ENCODE assay signal across 24 cellular contexts in the genomic region with DNA sequence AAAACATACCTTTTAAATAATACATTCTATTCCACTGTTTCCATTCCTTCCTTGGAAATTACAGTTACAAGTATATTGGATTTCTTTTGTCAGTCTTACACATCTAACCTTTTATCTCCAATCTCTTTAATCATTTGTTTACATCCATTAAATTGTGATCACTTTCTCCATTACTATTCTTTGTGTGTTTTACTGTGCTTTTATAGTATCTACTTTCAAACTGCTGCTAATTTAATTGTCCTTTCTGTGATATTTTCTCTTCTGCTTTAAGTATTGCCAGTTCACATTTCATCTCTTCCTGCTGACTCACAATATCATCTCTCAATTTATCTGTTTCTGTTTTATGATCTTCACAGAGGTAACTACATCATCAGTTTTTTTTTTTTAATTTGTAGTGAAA. TPM values are rescaled to one million over a fixed set of nuclear protein-coding genes. Genes with fewer than 3 reads are reported as not detected.
DNase-seq lines count a peak whose midpoint lies in the region; ATAC-seq, FAIRE-seq and TF ChIP-seq lines count a peak whose summit lies in the region.
"Had no signal": no experiment of that assay in that cellular context is flagged by ENCODE, and none has a peak within 500 bp of the region (broad histone marks: within the 10 kb centered on the region; RNA-seq: fewer than 3 reads in every experiment).

No MANE protein-coding gene starts in this region.

- H2AFZ ChIP-seq in GM12878 (ENCODE audit: control insufficient read depth, low read depth, low read length), result no peak overlapping the region

- no peak for TF ChIP-seq CTCF in GM12878 (IDR thresholded peaks at IDR 0.05 in 2 of 3, conservative IDR thresholded peaks at IDR 0.05 in 1 of 3; ENCODE audit: control insufficient read depth in 2 of 3, extremely low read depth in 1 of 3, insufficient read depth in 1 of 3, low read depth in 3 of 3, low read length in 3 of 3)
- no peak for TF ChIP-seq CTCF in natural killer cell (IDR thresholded peaks at IDR 0.05)
- no peak for TF ChIP-seq CTCF in thyroid gland (IDR thresholded peaks at IDR 0.05)

- H3K9me3 ChIP-seq in BLaER1 treated with 17β-estradiol and CSF1 and Interleukin-3, amounts not matched to agents 10 nM and 100 nM (replicated peaks in 1 of 11), result peaks cover 0 to 29% (median 18%) of the 10 kb centered on the region in 11 experiments; a peak in 17 of 22 replicates
- H3K9me3 ChIP-seq in GM12878 (replicated peaks; ENCODE audit: control insufficient read depth, insufficient read depth, low read length) (no peaks in the 10 kb centered on the region), thyroid gland (no peaks in the 10 kb centered on the region)
- H3K9me3 ChIP-seq: A549, SK-N-SH had no signal

- intact Hi-C loops in GM12878 (cut with micrococcal nuclease; ENCODE audit: unreplicated experiment), result no loop called here
- intact Hi-C loops in natural killer cell (cut with micrococcal nuclease), result no loop called here
- intact Hi-C loops in left colon (cut with DNase I, micrococcal nuclease), result no loop called here
- intact Hi-C loops in thyroid gland (cut with DNase I), result no loop called here

- no peaks in the 10 kb centered on the region for H3K27me3 ChIP-seq in BLaER1 treated with 17β-estradiol and CSF1 and Interleukin-3, amounts not matched to agents 10 nM and 100 nM
- H3K27me3 ChIP-seq in GM12878 (replicated peaks in 1 of 2; ENCODE audit: control insufficient read depth in 2 of 2, insufficient read depth in 2 of 2, low read length in 1 of 2), result no peaks in the 10 kb centered on the region
- no peaks in the 10 kb centered on the region for H3K27me3 ChIP-seq in thyroid gland

- peaks cover 0 to 14% (median 0%) of the 10 kb centered on the region in 11 experiments; a peak in 8 of 22 replicates for H4K20me1 ChIP-seq in BLaER1 treated with 17β-estradiol and CSF1 and Interleukin-3, amounts not matched to agents 10 nM and 100 nM
- H4K20me1 ChIP-seq in GM12878 (ENCODE audit: control insufficient read depth, insufficient read depth), result no peaks in the 10 kb centered on the region

- peaks cover 2% of the 10 kb centered on the region; the same call in 1 of the 2 replicates for H3K79me2 ChIP-seq in GM12878 (ENCODE audit: control insufficient read depth, insufficient read depth, low read length)

- no peak for ATAC-seq in GM12878
- no peak for ATAC-seq in natural killer cell
- ATAC-seq in left colon, result no peak
- ATAC-seq: A549 had no signal

- no peak overlapping the region for H3K4me3 ChIP-seq in BLaER1 treated with 17β-estradiol and CSF1 and Interleukin-3, amounts not matched to agents 10 nM and 100 nM
- H3K4me3 ChIP-seq in GM12878 (no peak overlapping the region), thyroid gland (replicated peaks in 1 of 3) (no peak overlapping the region)
- H3K4me3 ChIP-seq: A549 had no signal

- peaks cover 7 to 54% (median 30%) of the 10 kb centered on the region in 11 experiments; a peak in 20 of 22 replicates for H3K36me3 ChIP-seq in BLaER1 treated with 17β-estradiol and CSF1 and Interleukin-3, amounts not matched to agents 10 nM and 100 nM
- H3K36me3 ChIP-seq in GM12878 (ENCODE audit: control insufficient read depth in 2 of 2, insufficient read depth in 2 of 2, low read length in 1 of 2) (no peaks in the 10 kb centered on the region), thyroid gland (no peaks in the 10 kb centered on the region)

- in situ Hi-C loops in GM12878 (cut with MboI), result no loop called here

- SMC1A ChIA-PET in GM12878 (lab: Charles Lee; ENCODE audit: uncharacterized antibody, unreplicated experiment), result no interaction called here

- no peak for TF ChIP-seq POLR2A in H54 (IDR thresholded peaks at IDR 0.05; ENCODE audit: low read depth, low read length)
- TF ChIP-seq POLR2A in GM12878 (IDR thresholded peaks at IDR 0.05; ENCODE audit: low read depth, low read length), result no peak
- TF ChIP-seq POLR2A in thyroid gland (IDR thresholded peaks at IDR 0.05), result no peak

- RAD21 ChIA-PET in GM12878 (lab: Charles Lee; ENCODE audit: unreplicated experiment), result no interaction called here

- H3K4me2 ChIP-seq in BLaER1 treated with 17β-estradiol and CSF1 and Interleukin-3, amounts not matched to agents 10 nM and 100 nM, result peak overlapping the region in 6 of 11 experiments; percentile 41 to 79 (median 62); a peak in 9 of 22 replicates
- H3K4me2 ChIP-seq in GM12878 (ENCODE audit: control insufficient read depth, insufficient read depth), result no peak overlapping the region
- H3K4me2 ChIP-seq: A549, SK-N-SH had no signal

- no peak for TF ChIP-seq RAD21 in GM12878 (IDR thresholded peaks at IDR 0.05; ENCODE audit: insufficient read depth, low read depth, low read length)

- peak overlapping the region in 3 of 11 experiments; percentile 13 to 54 (median 24); a peak in 2 of 22 replicates for H3K27ac ChIP-seq in BLaER1 treated with 17β-estradiol and CSF1 and Interleukin-3, amounts not matched to agents 10 nM and 100 nM
- H3K27ac ChIP-seq in GM12878 (ENCODE audit: control insufficient read depth, insufficient read depth) (no peak overlapping the region), thyroid gland (no peak overlapping the region)
- H3K27ac ChIP-seq: A549, HL-60 had no signal

- FAIRE-seq in H54 (lab: Jason Lieb, UNC) (peak; percentile 64), GM12878 (lab: Jason Lieb, UNC) (no peak)
- FAIRE-seq: A549, GM12892, GM18507, H1, RCC 7860 had no signal

- no peaks in the 10 kb centered on the region for H3K27me3 Mint-ChIP-seq in natural killer cell (ENCODE audit: low read depth in 2 of 2)
- H3K27me3 Mint-ChIP-seq: CD8-positive, alpha-beta memory T cell had no signal

- CTCF ChIA-PET in GM12878 (lab: Yijun Ruan, JAX), result no interaction called here

- no peaks in the 10 kb centered on the region for H3K36me3 Mint-ChIP-seq in natural killer cell

- peaks cover 52 to 58% of the 10 kb centered on the region in 2 donors for H3K4me1 Mint-ChIP-seq in natural killer cell

- H3K9me3 Mint-ChIP-seq in natural killer cell, result no peaks in the 10 kb centered on the region
- H3K9me3 Mint-ChIP-seq: CD8-positive, alpha-beta memory T cell had no signal

- H3K4me1 ChIP-seq in BLaER1 treated with 17β-estradiol and CSF1 and Interleukin-3, amounts not matched to agents 10 nM and 100 nM, result peaks cover 13 to 44% (median 18%) of the 10 kb centered on the region in 10 experiments
- H3K4me1 ChIP-seq in GM12878 (ENCODE audit: control insufficient read depth, insufficient read depth, low read length) (no peaks in the 10 kb centered on the region), thyroid gland (no peaks in the 10 kb centered on the region)

- H3K4me3 Mint-ChIP-seq in natural killer cell, result no peak overlapping the region
- H3K4me3 Mint-ChIP-seq: CD8-positive, alpha-beta memory T cell had no signal

- TF ChIP-seq EP300 in GM12878 (IDR thresholded peaks at IDR 0.05; ENCODE audit: borderline replicate concordance in 1 of 2, control insufficient read depth in 1 of 2, low read depth in 2 of 2, low read length in 2 of 2), result no peak

- peak overlapping the region; percentile 9 to 30 for H3K27ac Mint-ChIP-seq in natural killer cell

- BruUV-seq in GM12878 (replicated peaks; lab: Mats Ljungman, UMichigan), result TSS peak; percentile 29

- no peak for DNase-seq in H54 (ENCODE audit: insufficient read length, low spot score)
- no peak for DNase-seq in GM12878 (ENCODE audit: low read depth, low spot score)
- no peak for DNase-seq in natural killer cell
- DNase-seq in left colon, result no peak
- no peak for DNase-seq in thyroid gland
- DNase-seq in NCI-H1930 (lab: John Stamatoyannopoulos, UW), result no peak
- DNase-seq: CD8-positive, alpha-beta memory T cell; DMS53; EL; IMR-90; NCI-H1048; NCI-H1436; NCI-H2029 treated with DMSO at 0.1 percent for 48 hours; NCI-H446 treated with DMSO at 0.1 percent for 48 hours; NK-92 treated with Interleukin-12 subunit alpha and Interleukin-12 subunit beta, amount 100 ng/mL, for 24 hours; SHP77; SK-N-SH had no signal

- H3K9ac ChIP-seq in BLaER1 treated with 17β-estradiol and CSF1 and Interleukin-3, amounts not matched to agents 10 nM and 100 nM, result no peak overlapping the region
- H3K9ac ChIP-seq in GM12878 (ENCODE audit: control insufficient read depth, insufficient read depth, low read length), result no peak overlapping the region
- H3K9ac ChIP-seq: SK-N-SH had no signal

- POLR2A ChIA-PET in GM12878 (lab: Charles Lee), result no interaction called here

TF ChIP-seq in GM12878, 131 proteins besides CTCF, POLR2A, EP300 and RAD21 (continues in another document):
- TF ChIP-seq ETV6 (conservative IDR thresholded peaks at IDR 0.05 in 1 of 2, IDR thresholded peaks at IDR 0.05 in 1 of 2; ENCODE audit: borderline replicate concordance in 1 of 2, low read depth in 1 of 2), result no peak
- no peak for TF ChIP-seq TCF7 (IDR thresholded peaks at IDR 0.05; ENCODE audit: borderline replicate concordance)
- no peak for TF ChIP-seq HDGF (IDR thresholded peaks at IDR 0.05)
- no peak for TF ChIP-seq NR2C1 (IDR thresholded peaks at IDR 0.05)
- TF ChIP-seq EED (IDR thresholded peaks at IDR 0.05; ENCODE audit: low read depth), result no peak
- TF ChIP-seq TBL1XR1 (IDR thresholded peaks at IDR 0.05; ENCODE audit: low read depth, low read length), result no peak
- TF ChIP-seq MYC (IDR thresholded peaks at IDR 0.05; ENCODE audit: insufficient read depth, insufficient read length, insufficient replicate concordance, low read length, severe bottlenecking), result no peak
- no peak for TF ChIP-seq CBX3 (IDR thresholded peaks at IDR 0.05; ENCODE audit: borderline replicate concordance, low read depth)
- TF ChIP-seq CREB1 (IDR thresholded peaks at IDR 0.05; ENCODE audit: low read depth), result no peak
- no peak for TF ChIP-seq JUNB (IDR thresholded peaks at IDR 0.05)
- no peak for TF ChIP-seq CHD2 (IDR thresholded peaks at IDR 0.05; ENCODE audit: borderline replicate concordance, low read depth, low read length)

RNA-seq across cellular contexts. Expression of a gene that starts 39.6 kb away (rescaled TPM):
- total RNA-seq in GM12878 (2013; cell fraction: nucleolus; rRNA removed), result 67.6 and 70.4 TPM in 2 replicates
- total RNA-seq in GM12878 (2014; rRNA removed) (21.9 and 28.6 TPM in 2 replicates), GM12878 (2014; rRNA removed; fragmentation: Illumina TruSeq; extraction: Trizol) (35.2 and 35.9 TPM in 2 replicates), GM12878 (2021) (26.3 and 27.9 TPM in 2 replicates), natural killer cell (100 to 1,000 TPM; 140 to 150 (median 140) TPM), left colon (10 to 100 TPM; 11.4 to 14.0 TPM), thyroid gland (10 to 100 TPM; 18.2 to 23.3 (median 22.0) TPM)
- 7.5 TPM for polyA plus RNA-seq in GM12878 (2011; ENCODE audit: low read depth)
- polyA plus RNA-seq in GM12878 (2011; rRNA removed) (25.5 and 43.6 TPM in 2 replicates), GM12878 (2014; fragmentation: Illumina TruSeq; extraction: Trizol) (23.1 and 28.3 TPM in 2 replicates), GM12878 (2014; fragmentation: Nextera tagmentation; extraction: Ambion mirVana) (1 to 10 TPM; 6.1 to 7.9 TPM), GM12878 (2014; rRNA removed) (13.3 and 18.1 TPM in 2 replicates), GM12878 (2016; fragmentation: Nextera tagmentation; extraction: Ambion mirVana) (10 to 100 TPM; 17.9 to 18.0 TPM)
- polyA plus RNA-seq in GM12878 (2011; cell fraction: cytosol; rRNA removed), result 7.8 and 8.4 TPM in 2 replicates
- polyA plus RNA-seq in GM12878 (2011; cell fraction: nucleus; rRNA removed), result 18.1 and 18.6 TPM in 2 replicates
- 10.5 and 14.7 TPM in 2 replicates for polyA plus RNA-seq in GM12878 (2012)
- 25.8 and 42.1 TPM in 2 replicates for polyA minus RNA-seq in GM12878 (2011; rRNA and poly(A)+ RNA removed)
- polyA minus RNA-seq in GM12878 (2011; cell fraction: cytosol; rRNA and poly(A)+ RNA removed), result 10.2 and 15.1 TPM in 2 replicates
- 11.1 and 19.0 TPM in 2 replicates for polyA minus RNA-seq in GM12878 (2011; cell fraction: nucleus; rRNA and poly(A)+ RNA removed)
